ENCODE assay signal across 10 cellular contexts in the genomic region with DNA sequence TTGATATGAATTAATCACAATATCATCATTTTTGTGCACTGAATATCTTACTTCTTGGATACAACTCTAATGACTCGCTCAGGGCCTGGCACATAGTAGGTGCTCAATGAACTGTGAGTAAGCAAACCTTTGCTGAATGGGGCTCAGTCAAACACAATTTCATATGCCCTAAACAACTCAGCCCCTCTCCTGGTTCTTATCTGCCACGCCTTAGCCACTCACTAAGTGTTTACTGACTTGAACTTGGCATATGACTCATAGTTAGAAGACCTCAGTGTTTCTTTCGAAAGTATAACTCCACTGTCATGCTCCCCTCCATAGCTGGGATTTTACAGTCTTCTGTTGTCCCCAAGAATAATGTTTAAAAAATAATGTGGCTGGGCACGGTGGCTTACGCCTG. TPM values are rescaled to one million over a fixed set of nuclear protein-coding genes. Genes with fewer than 3 reads are reported as not detected.
A peak's percentile ranks its signal among the peaks of the same experiment; 100 is the strongest.
DNase-seq lines count a peak whose midpoint lies in the region; ATAC-seq and TF ChIP-seq lines count a peak whose summit lies in the region.
"Had no signal": no experiment of that assay in that cellular context is flagged by ENCODE, and none has a peak within 500 bp of the region (broad histone marks: within the 10 kb centered on the region; RNA-seq: fewer than 3 reads in every experiment).

No MANE protein-coding gene starts in this region.

- no peaks in the 10 kb centered on the region for H3K36me3 Mint-ChIP-seq in MCF 10A (ENCODE audit: insufficient read depth, unreplicated experiment)
- H3K36me3 Mint-ChIP-seq in type B pancreatic cell = no peaks in the 10 kb centered on the region
- H3K36me3 Mint-ChIP-seq: memory B cell had no signal

- peaks cover 26% of the 10 kb centered on the region for H3K4me1 Mint-ChIP-seq in MCF 10A (ENCODE audit: insufficient read depth, unreplicated experiment)
- peaks cover 16% of the 10 kb centered on the region for H3K4me1 Mint-ChIP-seq in type B pancreatic cell (ENCODE audit: unreplicated experiment)

- H3K9me3 ChIP-seq in breast epithelium = no peaks in the 10 kb centered on the region
- H3K9me3 ChIP-seq in Panc1 (ENCODE audit: control insufficient read depth, insufficient read depth, low read depth, low read length) = no peaks in the 10 kb centered on the region
- H3K9me3 ChIP-seq: stomach had no signal

- DNase-seq in MCF 10A (ENCODE audit: unreplicated experiment) = peak; percentile 69
- no peak for DNase-seq in breast epithelium (ENCODE audit: low spot score in 2 of 2)
- DNase-seq in Panc1 (ENCODE audit: low read depth, low spot score) = peak; percentile 25
- peak; percentile 72 for DNase-seq in choroid plexus epithelial cell (ENCODE audit: low read depth)
- no peak for DNase-seq in type B pancreatic cell (ENCODE audit: extremely low spot score, unreplicated experiment)
- no peak for DNase-seq in NCI-H146 (lab: John Stamatoyannopoulos, UW)
- no peak for DNase-seq in midbrain (lab: John Stamatoyannopoulos, UW)
- DNase-seq: stomach had no signal

- H3K9me3 Mint-ChIP-seq in MCF 10A (ENCODE audit: unreplicated experiment) (no peaks in the 10 kb centered on the region), type B pancreatic cell (no peaks in the 10 kb centered on the region)
- H3K9me3 Mint-ChIP-seq: memory B cell had no signal

- H3K4me3 Mint-ChIP-seq in MCF 10A (ENCODE audit: unreplicated experiment) (no peak overlapping the region), type B pancreatic cell (no peak overlapping the region)

- ATAC-seq in Panc1 (no peak), HG03439 (IDR thresholded peaks at IDR 0.05; ENCODE audit: unreplicated experiment) (no peak)

- H3K4me1 ChIP-seq in breast epithelium (no peaks in the 10 kb centered on the region), Panc1 (ENCODE audit: control insufficient read depth, insufficient read depth, low read length) (peaks cover 5% of the 10 kb centered on the region; the same call in 1 of the 2 replicates)

- no TSS peak for BruUV-seq in MCF 10A (replicated peaks; lab: Mats Ljungman, UMichigan)
- no TSS peak for BruUV-seq in Panc1 (replicated peaks; lab: Mats Ljungman, UMichigan)

- H3K27ac Mint-ChIP-seq in MCF 10A (ENCODE audit: low read depth, unreplicated experiment) (peak overlapping the region; percentile 55), type B pancreatic cell (peak overlapping the region; percentile 78)

- CTCF ChIA-PET in MCF 10A (lab: Yijun Ruan, JAX) (interaction anchor here (0.6 to 2.7 kb wide), 5 partner anchors 61 to 535 kb away, joined by 3 to 25 read pairs (median 3); no protein-coding TSS in a partner anchor), Panc1 (lab: Charles Lee) (interaction anchor here (2.0 kb wide), 1 partner anchor 7 kb away, joined by 6 read pairs; no protein-coding TSS in a partner anchor)

- no peak for TF ChIP-seq CTCF in MCF 10A (IDR thresholded peaks at IDR 0.05; ENCODE audit: unreplicated experiment)
- TF ChIP-seq CTCF in breast epithelium (IDR thresholded peaks at IDR 0.05) = no peak
- no peak for TF ChIP-seq CTCF in Panc1 (IDR thresholded peaks at IDR 0.05)
- TF ChIP-seq CTCF in choroid plexus epithelial cell (conservative IDR thresholded peaks at IDR 0.05; ENCODE audit: low read depth, low read length) = no peak
- no peak for TF ChIP-seq CTCF in type B pancreatic cell (conservative IDR thresholded peaks at IDR 0.05)

- no peak overlapping the region for H3K27ac ChIP-seq in breast epithelium
- no peak overlapping the region for H3K27ac ChIP-seq in Panc1 (ENCODE audit: low read length)

- POLR2A ChIA-PET in MCF 10A (lab: Yijun Ruan, JAX) = interaction anchor here (0.6 to 0.8 kb wide), 3 partner anchors 42 to 199 kb away, joined by 3 to 4 read pairs (median 4); no protein-coding TSS in a partner anchor
- POLR2A ChIA-PET in Panc1 (lab: Charles Lee) = no interaction called here

- H3K36me3 ChIP-seq in breast epithelium (no peaks in the 10 kb centered on the region), Panc1 (ENCODE audit: control insufficient read depth, insufficient read depth, low read length) (no peaks in the 10 kb centered on the region)
- H3K36me3 ChIP-seq: stomach had no signal

- in situ Hi-C loops in Panc1 (cut with HindIII; ENCODE audit: low pct_unique_long_range_greater_than_20kb, low sequenced_read_pairs) = no loop called here

- no peak for TF ChIP-seq POLR2A in breast epithelium (IDR thresholded peaks at IDR 0.05)

- H3K27me3 Mint-ChIP-seq in MCF 10A (ENCODE audit: insufficient read depth, unreplicated experiment) = no peaks in the 10 kb centered on the region
- H3K27me3 Mint-ChIP-seq in type B pancreatic cell = peaks cover 19% of the 10 kb centered on the region
- H3K27me3 Mint-ChIP-seq: memory B cell had no signal

- no peaks in the 10 kb centered on the region for H3K27me3 ChIP-seq in breast epithelium
- no peaks in the 10 kb centered on the region for H3K27me3 ChIP-seq in Panc1 (ENCODE audit: control insufficient read depth, insufficient read depth, low read length)

- H3K4me3 ChIP-seq in breast epithelium = no peak overlapping the region
- H3K4me3 ChIP-seq in Panc1 (ENCODE audit: low read depth in 2 of 2, low read length in 2 of 2) = no peak overlapping the region
- no peak overlapping the region for H3K4me3 ChIP-seq in choroid plexus epithelial cell (ENCODE audit: low read depth, low read length)
- H3K4me3 ChIP-seq: stomach had no signal

- intact Hi-C loops in MCF 10A (cut with micrococcal nuclease) (no loop called here), breast epithelium (cut with DNase I; ENCODE audit: low total_unique reads) (no loop called here), Panc1 (cut with micrococcal nuclease; ENCODE audit: unreplicated experiment) (no loop called here)

RNA-seq across cellular contexts. Expression of a gene that starts 4.8 kb away (rescaled TPM):
- 0.12 and 0.19 TPM in 2 replicates for total RNA-seq in MCF 10A (2022)
- total RNA-seq in breast epithelium = 10 to 100 TPM in 1 of 3 donors, 1 to 10 TPM in 1, under 1 TPM in 1; under 0.01 to 10.7 (median 3.9) TPM
- total RNA-seq in Panc1 (2021; ENCODE audit: unreplicated experiment) = 1.0 TPM
- 0.96 TPM for polyA plus RNA-seq in Panc1 (2012; ENCODE audit: insufficient read length)
- total RNA-seq in type B pancreatic cell (ENCODE audit: low replicate concordance) = 7.1 and 19.9 TPM in 2 replicates

RNA-seq across cellular contexts. Expression of a gene that starts 48.9 kb away (rescaled TPM):
- total RNA-seq in MCF 10A (2022) = not detected in 2 replicates
- total RNA-seq in breast epithelium = under 1 TPM in 2 of 3 donors, not detected in 1; 0.73 to 0.98 TPM
- 1.1 TPM for total RNA-seq in Panc1 (2021; ENCODE audit: unreplicated experiment)
- 1.8 TPM for polyA plus RNA-seq in Panc1 (2012; ENCODE audit: insufficient read length)
- 1.1 and 2.8 TPM in 2 replicates for total RNA-seq in type B pancreatic cell (ENCODE audit: low replicate concordance)

Comparison
In these comparisons a context has a peak if more than half of its experiments do, and no peak if none do; other contexts are left out.
1. DNase-seq: peak in MCF 10A (single experiment), Panc1 (single experiment) and choroid plexus epithelial cell (single experiment); none in breast epithelium (0 of 2), type B pancreatic cell (single experiment), NCI-H146 (single experiment) and midbrain (single experiment).